In the genomic region with DNA sequence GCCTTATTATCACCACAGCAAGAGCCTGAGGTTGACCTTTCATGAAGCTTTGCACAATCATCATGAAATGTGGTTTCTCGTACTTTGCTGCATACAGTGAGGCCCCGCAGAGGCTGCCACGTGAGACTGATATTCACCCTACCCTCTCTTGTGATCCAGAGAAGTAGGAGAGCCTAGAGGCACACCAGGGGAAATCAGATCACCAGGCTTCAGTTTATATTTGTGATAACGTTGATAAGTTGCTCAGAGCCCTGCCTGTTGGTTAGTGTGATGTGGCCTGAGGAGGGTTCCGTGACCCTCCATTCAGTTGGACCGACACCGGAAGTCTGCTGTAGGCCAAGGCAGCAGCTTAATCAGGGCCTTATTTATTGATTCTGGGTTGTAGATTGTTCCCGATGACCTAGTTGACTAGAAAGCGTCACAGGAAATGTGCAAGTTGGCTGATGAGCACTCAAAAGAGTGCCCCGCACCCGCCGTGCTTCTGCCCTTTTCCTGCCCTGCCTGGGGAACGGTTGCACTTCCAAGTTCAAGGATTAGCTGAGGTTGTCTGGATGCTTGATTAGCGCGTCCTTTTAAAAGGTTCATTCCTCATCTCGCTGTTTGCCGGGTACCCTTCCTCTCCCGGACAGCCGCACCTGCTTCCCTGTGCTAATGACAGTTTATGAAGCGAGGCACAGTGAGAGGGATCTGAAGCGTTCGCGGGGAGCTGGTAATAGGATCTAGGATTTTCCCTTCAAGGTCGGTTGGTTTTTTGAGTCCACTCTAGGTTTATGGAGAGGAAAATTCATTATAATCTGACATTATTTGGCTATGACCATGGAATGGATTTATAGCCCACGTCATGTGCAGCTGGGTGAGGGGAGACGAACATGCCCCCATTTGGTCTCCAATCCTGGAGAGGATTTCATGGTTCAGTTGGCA, we compare ENCODE assay signal across 1 cellular context.
A peak's percentile ranks its signal among the peaks of the same experiment; 100 is the strongest.
TF ChIP-seq lines count a peak whose summit lies in the region.

No MANE protein-coding gene starts in this region.

TF ChIP-seq in K562, 482 proteins besides CTCF, POLR2A, EP300 and RAD21 (continued from another document):
- TF ChIP-seq, protein P1, sequence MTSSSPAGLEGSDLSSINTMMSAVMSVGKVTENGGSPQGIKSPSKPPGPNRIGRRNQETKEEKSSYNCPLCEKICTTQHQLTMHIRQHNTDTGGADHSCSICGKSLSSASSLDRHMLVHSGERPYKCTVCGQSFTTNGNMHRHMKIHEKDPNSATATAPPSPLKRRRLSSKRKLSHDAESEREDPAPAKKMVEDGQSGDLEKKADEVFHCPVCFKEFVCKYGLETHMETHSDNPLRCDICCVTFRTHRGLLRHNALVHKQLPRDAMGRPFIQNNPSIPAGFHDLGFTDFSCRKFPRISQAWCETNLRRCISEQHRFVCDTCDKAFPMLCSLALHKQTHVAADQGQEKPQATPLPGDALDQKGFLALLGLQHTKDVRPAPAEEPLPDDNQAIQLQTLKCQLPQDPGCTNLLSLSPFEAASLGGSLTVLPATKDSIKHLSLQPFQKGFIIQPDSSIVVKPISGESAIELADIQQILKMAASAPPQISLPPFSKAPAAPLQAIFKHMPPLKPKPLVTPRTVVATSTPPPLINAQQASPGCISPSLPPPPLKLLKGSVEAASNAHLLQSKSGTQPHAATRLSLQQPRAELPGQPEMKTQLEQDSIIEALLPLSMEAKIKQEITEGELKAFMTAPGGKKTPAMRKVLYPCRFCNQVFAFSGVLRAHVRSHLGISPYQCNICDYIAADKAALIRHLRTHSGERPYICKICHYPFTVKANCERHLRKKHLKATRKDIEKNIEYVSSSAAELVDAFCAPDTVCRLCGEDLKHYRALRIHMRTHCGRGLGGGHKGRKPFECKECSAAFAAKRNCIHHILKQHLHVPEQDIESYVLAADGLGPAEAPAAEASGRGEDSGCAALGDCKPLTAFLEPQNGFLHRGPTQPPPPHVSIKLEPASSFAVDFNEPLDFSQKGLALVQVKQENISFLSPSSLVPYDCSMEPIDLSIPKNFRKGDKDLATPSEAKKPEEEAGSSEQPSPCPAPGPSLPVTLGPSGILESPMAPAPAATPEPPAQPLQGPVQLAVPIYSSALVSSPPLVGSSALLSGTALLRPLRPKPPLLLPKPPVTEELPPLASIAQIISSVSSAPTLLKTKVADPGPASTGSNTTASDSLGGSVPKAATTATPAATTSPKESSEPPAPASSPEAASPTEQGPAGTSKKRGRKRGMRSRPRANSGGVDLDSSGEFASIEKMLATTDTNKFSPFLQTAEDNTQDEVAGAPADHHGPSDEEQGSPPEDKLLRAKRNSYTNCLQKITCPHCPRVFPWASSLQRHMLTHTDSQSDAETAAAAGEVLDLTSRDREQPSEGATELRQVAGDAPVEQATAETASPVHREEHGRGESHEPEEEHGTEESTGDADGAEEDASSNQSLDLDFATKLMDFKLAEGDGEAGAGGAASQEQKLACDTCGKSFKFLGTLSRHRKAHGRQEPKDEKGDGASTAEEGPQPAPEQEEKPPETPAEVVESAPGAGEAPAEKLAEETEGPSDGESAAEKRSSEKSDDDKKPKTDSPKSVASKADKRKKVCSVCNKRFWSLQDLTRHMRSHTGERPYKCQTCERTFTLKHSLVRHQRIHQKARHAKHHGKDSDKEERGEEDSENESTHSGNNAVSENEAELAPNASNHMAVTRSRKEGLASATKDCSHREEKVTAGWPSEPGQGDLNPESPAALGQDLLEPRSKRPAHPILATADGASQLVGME (CRISPR knock-in tag; IDR thresholded peaks at IDR 0.05) = 0 out of 2 replicates have a peak, but pooled peaks have one; percentile 21
- TF ChIP-seq MAFK (IDR thresholded peaks at IDR 0.05; ENCODE audit: low read length) (peak; percentile 32; the same call in 1 of the 2 replicates), ZNF766 (CRISPR knock-in tag; conservative IDR thresholded peaks at IDR 0.05) (peak; percentile 86; the same call in 1 of the 2 replicates)
